In genomic region chr21:43114491-43114890, GRCh38 we compare ENCODE assay signal across 4 cellular contexts. TPM values are rescaled to one million over a fixed set of nuclear protein-coding genes. Genes with fewer than 3 reads are reported as not detected.
"Had no signal": no experiment of that assay in that cellular context is flagged by ENCODE, and none has a peak within 500 bp of the region (broad histone marks: within the 10 kb centered on the region; RNA-seq: fewer than 3 reads in every experiment).

No MANE protein-coding gene starts in this region.

RNA-seq across cellular contexts. Expression of gene CBS, which starts 38.9 kb away (rescaled TPM):
- total RNA-seq: HT-29 had no signal
- polyA plus RNA-seq: IgD-negative memory B cell had no signal

RNA-seq across cellular contexts. Expression of gene CRYAA, which starts 54.3 kb away (rescaled TPM):
- total RNA-seq: HT-29, HT1080, IMR-90 had no signal
- polyA plus RNA-seq: IgD-negative memory B cell, IMR-90 had no signal
